ENCODE assay signal across 21 cellular contexts in the genomic region with DNA sequence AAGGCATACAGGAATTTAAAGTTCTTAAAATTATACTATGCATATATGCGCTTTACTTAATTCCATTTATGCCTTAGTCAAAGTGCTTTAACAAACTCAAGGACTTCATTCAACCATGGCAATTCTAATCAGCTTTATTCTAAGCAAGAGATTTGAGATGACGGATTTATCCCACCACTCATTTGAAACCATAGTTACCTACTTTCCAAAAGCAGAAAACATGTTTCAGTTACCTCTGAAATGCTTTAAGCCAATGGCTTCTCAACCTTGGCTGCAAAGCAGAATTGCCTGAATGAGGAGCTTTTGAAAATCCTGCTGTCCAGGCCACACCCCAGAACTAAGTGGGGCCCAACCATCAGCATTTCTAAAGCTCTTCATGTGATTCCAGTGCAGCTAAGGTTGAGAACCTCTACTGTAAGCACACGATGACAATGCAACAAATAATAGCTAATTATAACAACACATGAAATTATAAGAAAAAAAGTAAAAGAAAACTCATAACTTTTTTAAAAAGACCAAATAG. TPM values are rescaled to one million over a fixed set of nuclear protein-coding genes. Genes with fewer than 3 reads are reported as not detected.
"Had no signal": no experiment of that assay in that cellular context is flagged by ENCODE, and none has a peak within 500 bp of the region (broad histone marks: within the 10 kb centered on the region; RNA-seq: fewer than 3 reads in every experiment).

No MANE protein-coding gene starts in this region.

- H3K4me1 Mint-ChIP-seq: activated naive CD8-positive, alpha-beta T cell treated with anti-CD3 and anti-CD28 coated beads, Interleukin-2, amount 10 ng/mL, durations not matched to agents 7 days and 5 days had no signal

- H3K9me3 ChIP-seq: heart left ventricle, lower lobe of right lung, tibial nerve had no signal

- H3K4me1 ChIP-seq: heart left ventricle, lower lobe of right lung, tibial nerve had no signal

- H3K27me3 ChIP-seq: heart left ventricle, tibial nerve had no signal

- DNase-seq: activated CD4-positive, alpha-beta memory T cell treated with anti-CD3 and anti-CD28 coated beads for 36 hours; activated CD4-positive, alpha-beta T cell treated with anti-CD3 and anti-CD28 coated beads for 48 hours; activated effector memory CD4-positive, alpha-beta T cell treated with Interleukin-2 at 50 U/mL for 16 hours; activated naive CD4-positive, alpha-beta T cell treated with anti-CD3 and anti-CD28 coated beads for 36 hours; activated naive CD8-positive, alpha-beta T cell treated with anti-CD3 and anti-CD28 coated beads, Interleukin-2, amount 10 ng/mL, durations not matched to agents 7 days and 5 days; activated T-cell treated with anti-CD3 and anti-CD28 coated beads, Interleukin-2, amount 50 U/mL, for 72 hours; amygdala; cerebellar nuclear complex; cortex of kidney; heart left ventricle; kidney; lower lobe of right lung; retina; stimulated activated CD4-positive, alpha-beta T cell treated with anti-CD3 and anti-CD28 coated beads, Interleukin-2, amount 100 ng/mL, for 48 hours; stimulated activated naive CD4-positive, alpha-beta T cell; T-helper 17 cell had no signal

- H3K36me3 ChIP-seq: heart left ventricle, lower lobe of right lung, tibial nerve had no signal

- H3K36me3 Mint-ChIP-seq: activated CD4-positive, alpha-beta memory T cell treated with anti-CD3 and anti-CD28 coated beads for 36 hours; activated naive CD8-positive, alpha-beta T cell treated with anti-CD3 and anti-CD28 coated beads, Interleukin-2, amount 10 ng/mL, durations not matched to agents 7 days and 5 days; natural killer cell treated with Interleukin-12 subunit alpha and Interleukin-12 subunit beta and Interleukin-15 and Interleukin-18, amount 100 ng/mL, for 72 hours had no signal

- ATAC-seq: activated T-cell treated with anti-CD3 and anti-CD28 coated beads, Interleukin-2, amount 50 U/mL, for 72 hours; heart left ventricle; left lobe of liver; lower lobe of right lung; natural killer cell treated with Interleukin-12 subunit alpha and Interleukin-12 subunit beta and Interleukin-15 and Interleukin-18, amount 100 ng/mL, for 72 hours; T-helper 17 cell had no signal

- H3K9me3 Mint-ChIP-seq: activated CD4-positive, alpha-beta memory T cell treated with anti-CD3 and anti-CD28 coated beads for 36 hours; activated naive CD4-positive, alpha-beta T cell treated with anti-CD3 and anti-CD28 coated beads for 36 hours; activated naive CD8-positive, alpha-beta T cell treated with anti-CD3 and anti-CD28 coated beads, Interleukin-2, amount 10 ng/mL, durations not matched to agents 7 days and 5 days; activated T-cell treated with anti-CD3 and anti-CD28 coated beads, Interleukin-2, amount 50 U/mL, for 72 hours; natural killer cell treated with Interleukin-12 subunit alpha and Interleukin-12 subunit beta and Interleukin-15 and Interleukin-18, amount 100 ng/mL, for 72 hours had no signal

- H3K4me3 Mint-ChIP-seq: activated CD4-positive, alpha-beta memory T cell treated with anti-CD3 and anti-CD28 coated beads for 36 hours; activated naive CD4-positive, alpha-beta T cell treated with anti-CD3 and anti-CD28 coated beads for 36 hours; activated naive CD8-positive, alpha-beta T cell treated with anti-CD3 and anti-CD28 coated beads, Interleukin-2, amount 10 ng/mL, durations not matched to agents 7 days and 5 days; activated T-cell treated with anti-CD3 and anti-CD28 coated beads, Interleukin-2, amount 50 U/mL, for 72 hours; natural killer cell treated with Interleukin-12 subunit alpha and Interleukin-12 subunit beta and Interleukin-15 and Interleukin-18, amount 100 ng/mL, for 72 hours; T-helper 17 cell had no signal

- H3K27me3 Mint-ChIP-seq: progenitor cell of endocrine pancreas had no signal

- H3K4me3 ChIP-seq: heart left ventricle, lower lobe of right lung, tibial nerve had no signal

- H3K27ac Mint-ChIP-seq: activated CD4-positive, alpha-beta memory T cell treated with anti-CD3 and anti-CD28 coated beads for 36 hours; activated naive CD4-positive, alpha-beta T cell treated with anti-CD3 and anti-CD28 coated beads for 36 hours; activated naive CD8-positive, alpha-beta T cell treated with anti-CD3 and anti-CD28 coated beads, Interleukin-2, amount 10 ng/mL, durations not matched to agents 7 days and 5 days; activated T-cell treated with anti-CD3 and anti-CD28 coated beads, Interleukin-2, amount 50 U/mL, for 72 hours; natural killer cell treated with Interleukin-12 subunit alpha and Interleukin-12 subunit beta and Interleukin-15 and Interleukin-18, amount 100 ng/mL, for 72 hours; T-helper 17 cell had no signal

- H3K27ac ChIP-seq: epithelial cell of prostate, heart left ventricle, lower lobe of right lung, tibial nerve had no signal

RNA-seq across cellular contexts. Expression of a gene that starts 44.6 kb away (rescaled TPM):
- total RNA-seq: activated naive CD4-positive, alpha-beta T cell treated with anti-CD3 and anti-CD28 coated beads for 36 hours had no signal
